In the genomic region with DNA sequence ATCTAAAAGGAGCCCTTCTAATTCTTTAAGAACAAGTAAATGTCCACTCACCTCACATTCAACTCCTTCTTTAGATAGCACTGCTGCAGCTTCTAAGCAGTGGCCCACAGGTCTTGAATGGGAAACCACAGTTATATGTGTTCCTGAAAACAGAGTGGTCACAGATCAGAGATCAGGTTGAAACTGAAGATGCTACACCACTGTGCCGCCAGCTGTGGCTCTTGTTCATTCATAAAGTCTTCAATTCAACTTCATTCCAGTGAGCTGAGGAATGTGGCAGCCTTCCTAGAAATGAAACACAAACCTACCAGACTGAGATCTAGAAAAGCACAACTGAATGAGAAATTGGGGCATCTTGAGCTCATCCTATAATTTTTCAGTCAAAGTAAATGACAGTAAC, we compare ENCODE assay signal across 12 cellular contexts. TPM values are rescaled to one million over a fixed set of nuclear protein-coding genes. Genes with fewer than 3 reads are reported as not detected.
DNase-seq lines count a peak whose midpoint lies in the region; ATAC-seq and FAIRE-seq lines count a peak whose summit lies in the region.
"Had no signal": no experiment of that assay in that cellular context is flagged by ENCODE, and none has a peak within 500 bp of the region (broad histone marks: within the 10 kb centered on the region; RNA-seq: fewer than 3 reads in every experiment).

No MANE protein-coding gene starts in this region.

- FAIRE-seq in GM18507 (lab: Jason Lieb, UNC), result peak; percentile 63

- no peak overlapping the region for H3K4me3 Mint-ChIP-seq in activated naive CD8-positive, alpha-beta T cell treated with anti-CD3 and anti-CD28 coated beads, Interleukin-2, amount 50 U/mL, for 24 hours

- peaks cover 27% of the 10 kb centered on the region for H3K4me1 Mint-ChIP-seq in activated naive CD8-positive, alpha-beta T cell treated with anti-CD3 and anti-CD28 coated beads, Interleukin-2, amount 50 U/mL, for 24 hours

- ATAC-seq in GM21529 (IDR thresholded peaks at IDR 0.05; ENCODE audit: unreplicated experiment) (peak; percentile 63), HG03280 (IDR thresholded peaks at IDR 0.05; ENCODE audit: unreplicated experiment) (peak; percentile 48), GM18907 (IDR thresholded peaks at IDR 0.05; ENCODE audit: unreplicated experiment) (no peak)
- ATAC-seq in activated naive CD8-positive, alpha-beta T cell treated with anti-CD3 and anti-CD28 coated beads, Interleukin-2, amount 50 U/mL, for 24 hours, result no peak
- ATAC-seq: activated naive CD4-positive, alpha-beta T cell treated with anti-CD3 and anti-CD28 coated beads, Interleukin-2, amount 50 U/mL, for 72 hours had no signal

- H3K27me3 Mint-ChIP-seq in activated naive CD8-positive, alpha-beta T cell treated with anti-CD3 and anti-CD28 coated beads, Interleukin-2, amount 50 U/mL, for 24 hours, result no peaks in the 10 kb centered on the region
- H3K27me3 Mint-ChIP-seq: naive B cell had no signal

- DNase-seq in GM18507 (ENCODE audit: extremely low spot score, insufficient read length, low read depth) (no peak), iris pigment epithelial cell (ENCODE audit: low read depth) (peak; percentile 19), ureter (ENCODE audit: low spot score) (no peak), SIG-M5 (lab: John Stamatoyannopoulos, UW) (no peak)
- no peak for DNase-seq in activated naive CD8-positive, alpha-beta T cell treated with anti-CD3 and anti-CD28 coated beads, Interleukin-2, amount 50 U/mL, for 24 hours
- DNase-seq: Calu3, naive B cell, NCI-H2081 had no signal

- peaks cover 37% of the 10 kb centered on the region for H3K36me3 Mint-ChIP-seq in activated naive CD8-positive, alpha-beta T cell treated with anti-CD3 and anti-CD28 coated beads, Interleukin-2, amount 50 U/mL, for 24 hours (ENCODE audit: low read depth)

- no peak overlapping the region for H3K27ac Mint-ChIP-seq in activated naive CD8-positive, alpha-beta T cell treated with anti-CD3 and anti-CD28 coated beads, Interleukin-2, amount 50 U/mL, for 24 hours

- H3K9me3 Mint-ChIP-seq in activated naive CD8-positive, alpha-beta T cell treated with anti-CD3 and anti-CD28 coated beads, Interleukin-2, amount 50 U/mL, for 24 hours, result no peaks in the 10 kb centered on the region
- H3K9me3 Mint-ChIP-seq: activated naive CD4-positive, alpha-beta T cell treated with anti-CD3 and anti-CD28 coated beads, Interleukin-2, amount 50 U/mL, for 72 hours; naive B cell had no signal

RNA-seq across cellular contexts. Expression of gene PDHB, which starts 4.0 kb away (rescaled TPM):
- total RNA-seq in ureter, result 42.2 TPM

Comparison
In these comparisons a context has a peak if more than half of its experiments do, and no peak if none do; other contexts are left out.
1. ATAC-seq: peak in GM21529 (single experiment) and HG03280 (single experiment); none in GM18907 (single experiment) and activated naive CD8-positive, alpha-beta T cell treated with anti-CD3 and anti-CD28 coated beads, Interleukin-2, amount 50 U/mL, for 24 hours (single experiment).